Comparison of ENCODE assay signal across 1 cellular context in genomic region chr6:150167479-150167873, GRCh38.
TF ChIP-seq lines count a peak whose summit lies in the region.

No MANE protein-coding gene starts in this region.

TF ChIP-seq in HepG2, 621 proteins besides CTCF, POLR2A, EP300 and RAD21:
- TF ChIP-seq TFDP2 (CRISPR knock-in tag; IDR thresholded peaks at IDR 0.05): no peak
- TF ChIP-seq KAT7 (CRISPR knock-in tag; IDR thresholded peaks at IDR 0.05; ENCODE audit: borderline replicate concordance): no peak
- TF ChIP-seq PBX3 (CRISPR knock-in tag; IDR thresholded peaks at IDR 0.05; ENCODE audit: borderline replicate concordance): no peak
- no peak for TF ChIP-seq MAZ (IDR thresholded peaks at IDR 0.05; ENCODE audit: borderline replicate concordance, low read depth, low read length)
- TF ChIP-seq MAZ (CRISPR knock-in tag; IDR thresholded peaks at IDR 0.05; ENCODE audit: low read depth): no peak
- no peak for TF ChIP-seq HMGXB3 (CRISPR knock-in tag; IDR thresholded peaks at IDR 0.05; ENCODE audit: borderline replicate concordance)
- no peak for TF ChIP-seq ZNF367 (CRISPR knock-in tag; IDR thresholded peaks at IDR 0.05; ENCODE audit: borderline replicate concordance)
- TF ChIP-seq PAXIP1 (CRISPR knock-in tag; conservative IDR thresholded peaks at IDR 0.05): no peak
- TF ChIP-seq MXD1 (CRISPR knock-in tag; IDR thresholded peaks at IDR 0.05): no peak
- no peak for TF ChIP-seq YY1 (IDR thresholded peaks at IDR 0.05; ENCODE audit: insufficient read depth, insufficient replicate concordance, low read depth, low read length)
- no peak for TF ChIP-seq ARNT (IDR thresholded peaks at IDR 0.05)
- TF ChIP-seq SNAPC2 (CRISPR knock-in tag; IDR thresholded peaks at IDR 0.05): no peak
- TF ChIP-seq ZNF33B (CRISPR knock-in tag; IDR thresholded peaks at IDR 0.05): no peak
- TF ChIP-seq CSRNP2 (CRISPR knock-in tag; conservative IDR thresholded peaks at IDR 0.05; ENCODE audit: low read depth): no peak
- no peak for TF ChIP-seq AGO2 (optimal IDR thresholded peaks at IDR 0.05; ENCODE audit: low read depth, low read length)
- TF ChIP-seq ZBTB10 (CRISPR knock-in tag; IDR thresholded peaks at IDR 0.05; ENCODE audit: borderline replicate concordance): no peak
- no peak for TF ChIP-seq PRMT3 (CRISPR knock-in tag; IDR thresholded peaks at IDR 0.05; ENCODE audit: borderline replicate concordance, low read depth)
- TF ChIP-seq ZNF543 (CRISPR knock-in tag; IDR thresholded peaks at IDR 0.05): no peak
